In the genomic region with DNA sequence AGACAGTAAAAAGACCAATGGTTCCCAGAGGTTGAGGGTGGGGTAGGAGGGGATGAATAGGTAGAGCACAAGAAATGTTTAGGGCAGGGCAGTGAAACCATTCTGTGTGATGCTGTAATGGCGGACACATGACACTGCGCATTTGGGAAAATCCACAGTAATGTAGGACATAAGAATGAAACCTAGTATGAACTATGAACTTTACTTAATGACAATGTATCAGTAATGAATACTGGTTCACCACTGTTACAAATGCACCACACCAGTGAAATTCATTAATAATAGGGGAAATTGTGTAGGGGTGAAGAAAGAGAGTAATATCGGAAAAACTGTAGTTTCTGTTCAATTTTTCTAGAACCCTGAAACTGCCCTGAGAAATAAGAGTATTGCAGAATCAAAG, we compare ENCODE assay signal across 19 cellular contexts. TPM values are rescaled to one million over a fixed set of nuclear protein-coding genes. Genes with fewer than 3 reads are reported as not detected.
DNase-seq lines count a peak whose midpoint lies in the region; TF ChIP-seq lines count a peak whose summit lies in the region.
"Had no signal": no experiment of that assay in that cellular context is flagged by ENCODE, and none has a peak within 500 bp of the region (broad histone marks: within the 10 kb centered on the region; RNA-seq: fewer than 3 reads in every experiment).

No MANE protein-coding gene starts in this region.

- POLR2A ChIA-PET in CD4-positive, alpha-beta memory T cell (lab: Charles Lee; ENCODE audit: partially characterized antibody), result no interaction called here

- DNase-seq in CD4-positive, alpha-beta memory T cell, result no peak
- DNase-seq in GM10266 (ENCODE audit: extremely low spot score) (peak; percentile 13), dedifferentiated amniotic fluid mesenchymal stem cell (ENCODE audit: extremely low spot score) (no peak), sigmoid colon (no peak), CD1c-positive myeloid dendritic cell (ENCODE audit: extremely low spot score) (no peak)
- no peak for DNase-seq in stimulated activated CD4-positive, alpha-beta T cell treated with anti-CD3 and anti-CD28 coated beads, Interleukin-4, amount 100 ng/mL, for 24 hours
- DNase-seq: activated CD4-positive, alpha-beta T cell treated with anti-CD3 and anti-CD28 coated beads for 4 hours; esophagus squamous epithelium; left ventricle myocardium inferior; MG63; NCI-H187 treated with DMSO at 0.1 percent for 48 hours; NCI-H345; NK-92 treated with Interleukin-12 subunit alpha and Interleukin-12 subunit beta, amount 100 ng/mL, for 24 hours; occipital lobe; right cardiac atrium; SW 1271 had no signal

- peaks cover 90% of the 10 kb centered on the region for H4K20me1 ChIP-seq in Loucy (ENCODE audit: insufficient read depth, low read length, poor library complexity, severe bottlenecking)

- peaks cover 50% of the 10 kb centered on the region for H3K36me3 ChIP-seq in CD4-positive, alpha-beta memory T cell (ENCODE audit: insufficient read depth, low read length)
- peaks cover 69% of the 10 kb centered on the region for H3K36me3 ChIP-seq in Loucy (ENCODE audit: insufficient read depth, low read length)
- peaks cover 4 to 77% (median 34%) of the 10 kb centered on the region in 4 donors for H3K36me3 ChIP-seq in sigmoid colon

- 89 to 92% methylated on average over 3 of the region's 3 CpGs for WGBS in sigmoid colon, 2 donors

- no peaks in the 10 kb centered on the region for H3K9me3 ChIP-seq in CD4-positive, alpha-beta memory T cell (ENCODE audit: control insufficient read depth in 1 of 2, low read length in 2 of 2)
- H3K9me3 ChIP-seq in Loucy (ENCODE audit: insufficient read depth, low read depth, low read length), result no peaks in the 10 kb centered on the region
- H3K9me3 ChIP-seq in sigmoid colon, result no peaks in the 10 kb centered on the region
- H3K9me3 ChIP-seq: esophagus squamous epithelium, left ventricle myocardium inferior, MG63 had no signal

- H3F3A ChIP-seq in Loucy (ENCODE audit: low read depth), result no peaks in the 10 kb centered on the region

- CTCF ChIA-PET in CD4-positive, alpha-beta memory T cell (lab: Charles Lee; ENCODE audit: partially characterized antibody), result no interaction called here

- H3K4me2 ChIP-seq in Loucy (ENCODE audit: low read depth, low read length, poor library complexity, severe bottlenecking), result peak overlapping the region; percentile 93

- H3K27me3 ChIP-seq in CD4-positive, alpha-beta memory T cell (ENCODE audit: insufficient read depth, low read length), result no peaks in the 10 kb centered on the region
- H3K27me3 ChIP-seq in Loucy (ENCODE audit: insufficient read depth, low read length, poor library complexity, severe bottlenecking) (no peaks in the 10 kb centered on the region), sigmoid colon (no peaks in the 10 kb centered on the region)
- H3K27me3 ChIP-seq: esophagus squamous epithelium, MG63 had no signal

- TF ChIP-seq EP300 in sigmoid colon (IDR thresholded peaks at IDR 0.05), result no peak

- peaks cover 99% of the 10 kb centered on the region for H3K79me2 ChIP-seq in Loucy (ENCODE audit: insufficient read depth, low read length)

- peaks cover 57 to 87% (median 67%) of the 10 kb centered on the region in 4 donors for H3K4me1 Mint-ChIP-seq in CD4-positive, alpha-beta memory T cell
- peaks cover 82% of the 10 kb centered on the region for H3K4me1 Mint-ChIP-seq in brain

- H3K9ac ChIP-seq in Loucy (ENCODE audit: low read depth, low read length, poor library complexity, severe bottlenecking), result peak overlapping the region; percentile 23

- TF ChIP-seq CTCF in GM10266 (IDR thresholded peaks at IDR 0.05; ENCODE audit: control insufficient read depth, insufficient read depth, low read depth, missing control alignments), result no peak
- TF ChIP-seq CTCF in Loucy (conservative IDR thresholded peaks at IDR 0.05; ENCODE audit: low read length), result no peak
- no peak for TF ChIP-seq CTCF in brain (conservative IDR thresholded peaks at IDR 0.05)
- no peak for TF ChIP-seq CTCF in sigmoid colon (IDR thresholded peaks at IDR 0.05)

- H3K9me3 Mint-ChIP-seq in CD4-positive, alpha-beta memory T cell, result no peaks in the 10 kb centered on the region
- peaks cover 0 to 2% (median 0%) of the 10 kb centered on the region in 5 experiments for H3K9me3 Mint-ChIP-seq in brain

- H3K9me2 ChIP-seq in Loucy (replicated peaks; ENCODE audit: low read depth, low read length), result no peaks in the 10 kb centered on the region

- peak overlapping the region in 2 of 7 donors; percentile 37 to 79 for H3K27ac Mint-ChIP-seq in CD4-positive, alpha-beta memory T cell
- H3K27ac Mint-ChIP-seq in brain, result no peak overlapping the region

- no peak overlapping the region for H2AFZ ChIP-seq in Loucy (ENCODE audit: low read length)

- intact Hi-C loops in CD4-positive, alpha-beta memory T cell (cut with micrococcal nuclease), result no loop called here
- intact Hi-C loops in sigmoid colon (cut with DNase I), result loop anchor here (10.0 kb wide), 1 partner anchor 238 kb away; a partner anchor contains a TSS

- no peaks in the 10 kb centered on the region for H3K27me3 Mint-ChIP-seq in CD4-positive, alpha-beta memory T cell
- peaks cover under 1% of the 10 kb centered on the region for H3K27me3 Mint-ChIP-seq in brain

- peak overlapping the region in 6 of 8 donors; percentile 16 to 61 (median 42) for H3K4me3 Mint-ChIP-seq in CD4-positive, alpha-beta memory T cell
- H3K4me3 Mint-ChIP-seq in brain, result peak overlapping the region in 4 of 5 experiments; percentile 15 to 67 (median 50)

- TF ChIP-seq POLR2A in sigmoid colon (IDR thresholded peaks at IDR 0.05), result no peak

- no peak overlapping the region for H3K27ac ChIP-seq in CD4-positive, alpha-beta memory T cell (ENCODE audit: low read depth, low read length)
- H3K27ac ChIP-seq in sigmoid colon, result no peak overlapping the region
- H3K27ac ChIP-seq: esophagus squamous epithelium, left ventricle myocardium inferior, RWPE1 had no signal

- H3K4me1 ChIP-seq in CD4-positive, alpha-beta memory T cell (ENCODE audit: insufficient read depth, low read length), result peaks cover 80% of the 10 kb centered on the region
- H3K4me1 ChIP-seq in Loucy (ENCODE audit: insufficient read depth, low read length, poor library complexity, severe bottlenecking), result peaks cover 68% of the 10 kb centered on the region
- H3K4me1 ChIP-seq in sigmoid colon, result peaks cover 0 to 38% (median 19%) of the 10 kb centered on the region in 4 donors

- no peak overlapping the region for H3K4me3 ChIP-seq in CD4-positive, alpha-beta memory T cell (ENCODE audit: low read length in 2 of 2)
- peak overlapping the region; percentile 90 for H3K4me3 ChIP-seq in Loucy (ENCODE audit: low read length, poor library complexity, severe bottlenecking)
- H3K4me3 ChIP-seq in sigmoid colon, result no peak overlapping the region
- H3K4me3 ChIP-seq: esophagus squamous epithelium, left ventricle myocardium inferior, MG63 had no signal

- peaks cover 60 to 83% of the 10 kb centered on the region in 2 donors for H3K36me3 Mint-ChIP-seq in CD4-positive, alpha-beta memory T cell
- peaks cover 97% of the 10 kb centered on the region for H3K36me3 Mint-ChIP-seq in brain

RNA-seq across cellular contexts. Expression of a gene that starts 5.6 kb away (rescaled TPM):
- 100 to 1,000 TPM; 118 to 135 TPM for total RNA-seq in CD4-positive, alpha-beta memory T cell
- 10 to 100 TPM; 44.6 to 63.6 TPM for polyA plus RNA-seq in CD4-positive, alpha-beta memory T cell
- 199 TPM for polyA plus RNA-seq in brain (ENCODE audit: insufficient read depth, low read depth, low replicate concordance)
- total RNA-seq in sigmoid colon, result 100 to 1,000 TPM in 2 of 4 donors, 10 to 100 TPM in 2; 65.6 to 106 (median 87.9) TPM
- polyA plus RNA-seq in sigmoid colon, result 100 to 1,000 TPM; 136 to 168 (median 157) TPM

RNA-seq across cellular contexts. Expression of a gene that starts 6.0 kb away (rescaled TPM):
- total RNA-seq in CD4-positive, alpha-beta memory T cell, result 10 to 100 TPM; 33.7 to 38.6 TPM
- 10 to 100 TPM; 17.9 to 18.6 TPM for polyA plus RNA-seq in CD4-positive, alpha-beta memory T cell
- polyA plus RNA-seq in brain (ENCODE audit: insufficient read depth, low read depth, low replicate concordance) (42.0 TPM), sigmoid colon (10 to 100 TPM; 11.4 to 32.5 (median 17.6) TPM)
- total RNA-seq in sigmoid colon, result 10 to 100 TPM; 39.0 to 47.4 (median 42.0) TPM
